Comparison of ENCODE assay signal across 8 cellular contexts in the genomic region with DNA sequence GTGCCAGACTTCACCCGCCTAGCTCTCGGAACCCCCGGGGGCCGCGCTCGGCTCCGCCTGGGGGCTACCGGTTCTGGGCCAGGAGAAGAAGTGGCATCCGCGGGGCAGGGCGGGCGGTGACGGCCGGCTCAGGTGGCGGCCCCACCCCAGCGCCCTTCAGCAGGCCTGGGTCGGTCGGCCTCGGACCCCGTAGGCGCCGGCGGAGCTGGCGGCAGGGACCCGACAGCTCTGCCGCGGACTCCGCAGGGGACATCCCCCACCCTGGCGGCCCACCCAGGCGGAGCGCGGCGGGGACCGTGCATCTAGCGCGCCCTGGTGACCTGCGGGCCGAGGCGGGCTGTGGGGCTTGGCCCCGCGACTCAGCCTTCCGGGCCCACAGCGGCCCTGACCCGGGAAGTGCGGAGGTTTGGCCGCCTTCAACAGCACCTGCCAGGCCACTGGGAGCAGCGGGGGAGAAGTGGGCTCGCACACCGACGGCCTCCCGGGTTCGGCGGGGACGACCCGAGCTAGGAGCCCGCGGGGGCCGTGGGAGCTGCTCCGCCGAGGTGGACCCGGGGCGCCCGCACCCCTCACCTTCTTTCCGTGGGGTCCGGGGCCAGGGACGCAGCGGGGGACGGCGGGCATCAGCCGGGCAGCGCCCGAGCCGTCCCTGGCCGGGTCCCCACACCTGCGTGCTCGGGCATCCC.
DNase-seq lines count a peak whose midpoint lies in the region; ATAC-seq, FAIRE-seq and TF ChIP-seq lines count a peak whose summit lies in the region.

No MANE protein-coding gene starts in this region.

- H3K4me1 ChIP-seq in astrocyte (ENCODE audit: insufficient read depth, low read length) = peaks cover 15% of the 10 kb centered on the region

- no peaks in the 10 kb centered on the region for H3K9me3 ChIP-seq in astrocyte (ENCODE audit: insufficient read depth, low read depth, low read length)

- no peak for TF ChIP-seq CTCF in astrocyte (IDR thresholded peaks at IDR 0.05; ENCODE audit: insufficient read depth, low read depth, low read length)

- no peak for FAIRE-seq in astrocyte (lab: Jason Lieb, UNC)

- H3K4me3 Mint-ChIP-seq in astrocyte (ENCODE audit: unreplicated experiment) = no peak overlapping the region
- H3K4me3 Mint-ChIP-seq in stimulated activated naive CD8-positive, alpha-beta T cell treated with anti-CD3 and anti-CD28 coated beads, Interleukin-15, Interleukin-2, amounts not matched to agents 100 ng/mL and 50 ng/mL, for 24 hours = peak overlapping the region; percentile 88

- no peak for DNase-seq in astrocyte (ENCODE audit: low read depth)
- DNase-seq in iPS-NIHi7 (ENCODE audit: extremely low spot score) = peak; percentile 37
- DNase-seq in globus pallidus (ENCODE audit: low spot score) = no peak
- no peak for DNase-seq in stimulated activated naive CD4-positive, alpha-beta T cell treated with Interleukin-2 at 50 U/mL for 16 hours (lab: John Stamatoyannopoulos, UW)
- no peak for DNase-seq in retina
- DNase-seq in nucleus accumbens (lab: John Stamatoyannopoulos, UW) = no peak

- no peak overlapping the region for H3K27ac ChIP-seq in astrocyte (ENCODE audit: low read depth, low read length)

- peaks cover 4% of the 10 kb centered on the region for H3K9me3 Mint-ChIP-seq in astrocyte (ENCODE audit: unreplicated experiment)
- H3K9me3 Mint-ChIP-seq in stimulated activated naive CD8-positive, alpha-beta T cell treated with anti-CD3 and anti-CD28 coated beads, Interleukin-15, Interleukin-2, amounts not matched to agents 100 ng/mL and 50 ng/mL, for 24 hours = peaks cover 4% of the 10 kb centered on the region

- peak overlapping the region; percentile 90 for H3K4me2 ChIP-seq in astrocyte (ENCODE audit: low read length)

- peaks cover 2% of the 10 kb centered on the region for H3K4me1 Mint-ChIP-seq in astrocyte (ENCODE audit: low read depth, unreplicated experiment)
- peaks cover 18% of the 10 kb centered on the region for H3K4me1 Mint-ChIP-seq in stimulated activated naive CD8-positive, alpha-beta T cell treated with anti-CD3 and anti-CD28 coated beads, Interleukin-15, Interleukin-2, amounts not matched to agents 100 ng/mL and 50 ng/mL, for 24 hours (ENCODE audit: low read depth)

- H3K36me3 Mint-ChIP-seq in astrocyte (ENCODE audit: low read depth, unreplicated experiment) = peaks cover 11% of the 10 kb centered on the region
- H3K36me3 Mint-ChIP-seq in stimulated activated naive CD8-positive, alpha-beta T cell treated with anti-CD3 and anti-CD28 coated beads, Interleukin-15, Interleukin-2, amounts not matched to agents 100 ng/mL and 50 ng/mL, for 24 hours (ENCODE audit: low read depth) = no peaks in the 10 kb centered on the region

- H3K27ac Mint-ChIP-seq in astrocyte (ENCODE audit: unreplicated experiment) = no peak overlapping the region
- H3K27ac Mint-ChIP-seq in stimulated activated naive CD8-positive, alpha-beta T cell treated with anti-CD3 and anti-CD28 coated beads, Interleukin-15, Interleukin-2, amounts not matched to agents 100 ng/mL and 50 ng/mL, for 24 hours = no peak overlapping the region

- ATAC-seq in HG02642 (IDR thresholded peaks at IDR 0.05; ENCODE audit: poor library complexity, unreplicated experiment) = peak; percentile 33

- H3K9ac ChIP-seq in astrocyte (ENCODE audit: low read length) = peak overlapping the region; percentile 46

- H3K27me3 Mint-ChIP-seq in astrocyte (ENCODE audit: low read depth, unreplicated experiment) = peaks cover 56% of the 10 kb centered on the region
- peaks cover 60% of the 10 kb centered on the region for H3K27me3 Mint-ChIP-seq in stimulated activated naive CD8-positive, alpha-beta T cell treated with anti-CD3 and anti-CD28 coated beads, Interleukin-15, Interleukin-2, amounts not matched to agents 100 ng/mL and 50 ng/mL, for 24 hours

- peaks cover 12% of the 10 kb centered on the region for H3K27me3 ChIP-seq in astrocyte (ENCODE audit: insufficient read depth, low read length)

- no peaks in the 10 kb centered on the region for H4K20me1 ChIP-seq in astrocyte (ENCODE audit: insufficient read depth, low read length)

- H3K36me3 ChIP-seq in astrocyte (ENCODE audit: insufficient read depth, low read length) = no peaks in the 10 kb centered on the region

- H3K79me2 ChIP-seq in astrocyte (ENCODE audit: insufficient read depth, low read length) = no peaks in the 10 kb centered on the region

- H3K4me3 ChIP-seq in astrocyte (ENCODE audit: insufficient read depth, low read depth, low read length) = peak overlapping the region; percentile 41

- peak overlapping the region; percentile 85 for H2AFZ ChIP-seq in astrocyte (ENCODE audit: low read depth, low read length)
